Comparison of ENCODE assay signal across 31 cellular contexts in the genomic region with DNA sequence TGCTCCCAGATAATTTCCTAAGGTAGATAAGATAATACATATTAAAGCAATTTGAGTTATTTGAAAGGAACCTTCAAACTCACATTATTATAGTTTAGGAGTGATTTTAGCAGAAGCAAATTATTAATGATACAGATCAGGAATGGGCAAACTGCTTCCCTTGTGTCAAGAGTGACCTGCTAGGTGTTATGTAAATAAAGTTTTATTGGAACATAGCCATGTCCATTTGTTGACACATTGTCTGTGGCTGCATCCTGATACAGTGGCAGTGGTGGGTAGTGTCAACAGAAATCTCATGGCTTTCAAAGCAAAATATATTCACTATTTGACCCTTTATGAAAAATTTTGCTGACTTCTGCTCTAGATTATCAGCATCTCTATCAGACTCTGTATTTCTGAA.
"Had no signal": no experiment of that assay in that cellular context is flagged by ENCODE, and none has a peak within 500 bp of the region (broad histone marks: within the 10 kb centered on the region; RNA-seq: fewer than 3 reads in every experiment).

No MANE protein-coding gene starts in this region.

- H3K27me3 ChIP-seq: Peyer's patch had no signal

- H3K4me1 ChIP-seq: Peyer's patch had no signal

- H3K9me3 ChIP-seq: Peyer's patch had no signal

- H3K4me3 ChIP-seq: Peyer's patch had no signal

- H3K27ac ChIP-seq: brain microvascular endothelial cell, Peyer's patch, RWPE1 had no signal

- DNase-seq: activated CD4-positive, alpha-beta T cell treated with anti-CD3 and anti-CD28 coated beads, Interleukin-2, amount 10 ng/mL, durations not matched to agents 24 days and 14 days; activated CD4-positive, alpha-beta T cell treated with anti-CD3 and anti-CD28 coated beads, Interleukin-2, amount 50 U/mL, for 4 hours; activated CD8-positive, alpha-beta T cell treated with anti-CD3 and anti-CD28 coated beads for 36 hours; activated effector memory CD4-positive, alpha-beta T cell treated with anti-CD3 and anti-CD28 coated beads, Interleukin-2, amount 50 U/mL, for 16 hours; activated naive CD4-positive, alpha-beta T cell; activated naive CD4-positive, alpha-beta T cell treated with anti-CD3 and anti-CD28 coated beads, Interleukin-2, amount 50 U/mL, for 16 hours; activated naive CD8-positive, alpha-beta T cell treated with anti-CD3 and anti-CD28 coated beads for 36 hours; activated T-cell treated with anti-CD3 and anti-CD28 coated beads, Interleukin-2, amount 50 U/mL, for 1 hour; activated T-cell treated with anti-CD3 and anti-CD28 coated beads, Interleukin-2, amount 50 U/mL, for 72 hours; amniotic stem cell; aorta; brain microvascular endothelial cell; central memory CD4-positive, alpha-beta T cell; Kasumi-1; MM.1S; MV-4-11; NCI-H1092; NCI-H1436 treated with DMSO at 0.1 percent for 48 hours; NCI-H1694 treated with DMSO at 0.1 percent for 48 hours; NCI-H2171 treated with DMSO at 0.1 percent for 48 hours; NCI-H2227 treated with DMSO at 0.1 percent for 48 hours; NCI-H446; NCI-H510A treated with DMSO at 0.1 percent for 48 hours; NCI-H526 treated with DMSO at 0.1 percent for 48 hours; Peyer's patch; SW 1271 had no signal

- H3K36me3 ChIP-seq: brain microvascular endothelial cell, Peyer's patch had no signal

- ATAC-seq: activated CD8-positive, alpha-beta T cell treated with anti-CD3 and anti-CD28 coated beads for 36 hours; activated T-cell treated with anti-CD3 and anti-CD28 coated beads, Interleukin-2, amount 50 U/mL, for 72 hours; activated T-helper 17 cell treated with anti-CD3 and anti-CD28 coated beads, Interleukin-2, amount 50 U/mL, for 72 hours; Right ventricle myocardium inferior had no signal

- FAIRE-seq: colon, TTC549 had no signal
